1 cellular context compared by ENCODE assay signal in the genomic region with DNA sequence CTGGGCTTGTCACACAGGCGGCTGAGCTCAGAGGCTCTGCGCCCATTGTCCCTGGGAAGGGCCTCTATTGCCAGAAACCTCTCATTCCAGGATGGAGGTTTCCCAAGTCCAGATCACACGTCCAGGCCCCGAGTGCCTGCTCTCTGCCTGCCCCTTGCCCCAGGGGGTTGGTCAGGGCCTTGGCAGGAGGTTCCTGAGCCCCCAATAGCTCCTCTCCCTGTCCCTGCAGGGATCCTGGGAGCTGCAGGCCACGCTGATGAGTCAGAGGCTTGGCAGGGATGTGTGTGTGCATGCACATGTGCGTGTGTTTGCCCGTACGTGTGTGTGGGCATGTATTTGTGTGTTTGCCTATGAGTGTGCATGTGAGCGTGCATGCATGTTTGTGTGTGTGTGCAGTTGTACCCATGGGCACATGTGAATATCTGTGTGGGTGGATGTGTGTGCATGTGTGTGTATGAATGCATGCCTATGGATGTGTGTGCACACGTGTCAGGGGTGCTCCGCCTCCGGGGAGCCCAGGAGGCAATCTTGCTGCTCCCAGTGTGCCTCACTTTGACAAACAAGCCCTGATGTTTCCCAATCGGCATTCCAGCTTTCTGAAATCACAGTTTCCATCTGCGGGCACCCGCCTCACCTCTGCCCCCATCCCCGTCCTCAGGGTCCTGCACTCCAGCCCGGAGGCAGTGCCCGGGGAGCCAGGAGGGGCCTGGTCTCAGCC.
TF ChIP-seq lines count a peak whose summit lies in the region.

No MANE protein-coding gene starts in this region.

TF ChIP-seq in HEK293, 187 proteins besides CTCF, POLR2A, EP300 and RAD21 (continued from another document and continues in another):
- TF ChIP-seq, protein P1, sequence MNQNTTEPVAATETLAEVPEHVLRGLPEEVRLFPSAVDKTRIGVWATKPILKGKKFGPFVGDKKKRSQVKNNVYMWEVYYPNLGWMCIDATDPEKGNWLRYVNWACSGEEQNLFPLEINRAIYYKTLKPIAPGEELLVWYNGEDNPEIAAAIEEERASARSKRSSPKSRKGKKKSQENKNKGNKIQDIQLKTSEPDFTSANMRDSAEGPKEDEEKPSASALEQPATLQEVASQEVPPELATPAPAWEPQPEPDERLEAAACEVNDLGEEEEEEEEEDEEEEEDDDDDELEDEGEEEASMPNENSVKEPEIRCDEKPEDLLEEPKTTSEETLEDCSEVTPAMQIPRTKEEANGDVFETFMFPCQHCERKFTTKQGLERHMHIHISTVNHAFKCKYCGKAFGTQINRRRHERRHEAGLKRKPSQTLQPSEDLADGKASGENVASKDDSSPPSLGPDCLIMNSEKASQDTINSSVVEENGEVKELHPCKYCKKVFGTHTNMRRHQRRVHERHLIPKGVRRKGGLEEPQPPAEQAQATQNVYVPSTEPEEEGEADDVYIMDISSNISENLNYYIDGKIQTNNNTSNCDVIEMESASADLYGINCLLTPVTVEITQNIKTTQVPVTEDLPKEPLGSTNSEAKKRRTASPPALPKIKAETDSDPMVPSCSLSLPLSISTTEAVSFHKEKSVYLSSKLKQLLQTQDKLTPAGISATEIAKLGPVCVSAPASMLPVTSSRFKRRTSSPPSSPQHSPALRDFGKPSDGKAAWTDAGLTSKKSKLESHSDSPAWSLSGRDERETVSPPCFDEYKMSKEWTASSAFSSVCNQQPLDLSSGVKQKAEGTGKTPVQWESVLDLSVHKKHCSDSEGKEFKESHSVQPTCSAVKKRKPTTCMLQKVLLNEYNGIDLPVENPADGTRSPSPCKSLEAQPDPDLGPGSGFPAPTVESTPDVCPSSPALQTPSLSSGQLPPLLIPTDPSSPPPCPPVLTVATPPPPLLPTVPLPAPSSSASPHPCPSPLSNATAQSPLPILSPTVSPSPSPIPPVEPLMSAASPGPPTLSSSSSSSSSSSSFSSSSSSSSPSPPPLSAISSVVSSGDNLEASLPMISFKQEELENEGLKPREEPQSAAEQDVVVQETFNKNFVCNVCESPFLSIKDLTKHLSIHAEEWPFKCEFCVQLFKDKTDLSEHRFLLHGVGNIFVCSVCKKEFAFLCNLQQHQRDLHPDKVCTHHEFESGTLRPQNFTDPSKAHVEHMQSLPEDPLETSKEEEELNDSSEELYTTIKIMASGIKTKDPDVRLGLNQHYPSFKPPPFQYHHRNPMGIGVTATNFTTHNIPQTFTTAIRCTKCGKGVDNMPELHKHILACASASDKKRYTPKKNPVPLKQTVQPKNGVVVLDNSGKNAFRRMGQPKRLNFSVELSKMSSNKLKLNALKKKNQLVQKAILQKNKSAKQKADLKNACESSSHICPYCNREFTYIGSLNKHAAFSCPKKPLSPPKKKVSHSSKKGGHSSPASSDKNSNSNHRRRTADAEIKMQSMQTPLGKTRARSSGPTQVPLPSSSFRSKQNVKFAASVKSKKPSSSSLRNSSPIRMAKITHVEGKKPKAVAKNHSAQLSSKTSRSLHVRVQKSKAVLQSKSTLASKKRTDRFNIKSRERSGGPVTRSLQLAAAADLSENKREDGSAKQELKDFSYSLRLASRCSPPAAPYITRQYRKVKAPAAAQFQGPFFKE (tag by site-specific recombination; IDR thresholded peaks at IDR 0.05; ENCODE audit: borderline replicate concordance) = no peak; the same call in 1 of the 2 replicates
- TF ChIP-seq ZNF785 (tag by site-specific recombination; IDR thresholded peaks at IDR 0.05) = peak; percentile 89
- TF ChIP-seq MYNN (tag by site-specific recombination; IDR thresholded peaks at IDR 0.05; ENCODE audit: borderline replicate concordance) = no peak
- TF ChIP-seq, protein P2, sequence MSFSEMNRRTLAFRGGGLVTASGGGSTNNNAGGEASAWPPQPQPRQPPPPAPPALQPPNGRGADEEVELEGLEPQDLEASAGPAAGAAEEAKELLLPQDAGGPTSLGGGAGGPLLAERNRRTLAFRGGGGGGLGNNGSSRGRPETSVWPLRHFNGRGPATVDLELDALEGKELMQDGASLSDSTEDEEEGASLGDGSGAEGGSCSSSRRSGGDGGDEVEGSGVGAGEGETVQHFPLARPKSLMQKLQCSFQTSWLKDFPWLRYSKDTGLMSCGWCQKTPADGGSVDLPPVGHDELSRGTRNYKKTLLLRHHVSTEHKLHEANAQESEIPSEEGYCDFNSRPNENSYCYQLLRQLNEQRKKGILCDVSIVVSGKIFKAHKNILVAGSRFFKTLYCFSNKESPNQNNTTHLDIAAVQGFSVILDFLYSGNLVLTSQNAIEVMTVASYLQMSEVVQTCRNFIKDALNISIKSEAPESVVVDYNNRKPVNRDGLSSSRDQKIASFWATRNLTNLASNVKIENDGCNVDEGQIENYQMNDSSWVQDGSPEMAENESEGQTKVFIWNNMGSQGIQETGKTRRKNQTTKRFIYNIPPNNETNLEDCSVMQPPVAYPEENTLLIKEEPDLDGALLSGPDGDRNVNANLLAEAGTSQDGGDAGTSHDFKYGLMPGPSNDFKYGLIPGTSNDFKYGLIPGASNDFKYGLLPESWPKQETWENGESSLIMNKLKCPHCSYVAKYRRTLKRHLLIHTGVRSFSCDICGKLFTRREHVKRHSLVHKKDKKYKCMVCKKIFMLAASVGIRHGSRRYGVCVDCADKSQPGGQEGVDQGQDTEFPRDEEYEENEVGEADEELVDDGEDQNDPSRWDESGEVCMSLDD (tag by site-specific recombination; IDR thresholded peaks at IDR 0.05) = peak; percentile 44; the same call in 1 of the 2 replicates
- TF ChIP-seq ZFHX2 (tag by site-specific recombination; conservative IDR thresholded peaks at IDR 0.05) = peak; percentile 90
- no peak for TF ChIP-seq ZNF623 (tag by site-specific recombination; IDR thresholded peaks at IDR 0.05)
- TF ChIP-seq ZNF596 (tag by site-specific recombination; IDR thresholded peaks at IDR 0.05) = no peak
- no peak for TF ChIP-seq ZNF830 (tag by site-specific recombination; IDR thresholded peaks at IDR 0.05; ENCODE audit: low read depth)
- no peak for TF ChIP-seq SCRT1 (tag by site-specific recombination; IDR thresholded peaks at IDR 0.05; ENCODE audit: borderline replicate concordance)
- no peak for TF ChIP-seq GLI2 (tag by site-specific recombination; IDR thresholded peaks at IDR 0.05; ENCODE audit: borderline replicate concordance, low read depth)
- no peak for TF ChIP-seq ZNF560 (tag by site-specific recombination; IDR thresholded peaks at IDR 0.05; ENCODE audit: borderline replicate concordance)
- TF ChIP-seq KLF9 (tag by site-specific recombination; IDR thresholded peaks at IDR 0.05; ENCODE audit: low read depth) = peak; percentile 65
- TF ChIP-seq ZNF133 (tag by site-specific recombination; IDR thresholded peaks at IDR 0.05) = peak; percentile 69
- no peak for TF ChIP-seq ZNF701 (tag by site-specific recombination; IDR thresholded peaks at IDR 0.05)
- TF ChIP-seq ZNF37A (tag by site-specific recombination; IDR thresholded peaks at IDR 0.05) = no peak
- no peak; the same call in 1 of the 2 replicates for TF ChIP-seq FEZF1 (tag by site-specific recombination; IDR thresholded peaks at IDR 0.05)
- TF ChIP-seq ZNF473 (tag by site-specific recombination; IDR thresholded peaks at IDR 0.05) = no peak
- no peak for TF ChIP-seq PRDM1 (tag by site-specific recombination; IDR thresholded peaks at IDR 0.05)
- TF ChIP-seq ZNF658 (tag by site-specific recombination; IDR thresholded peaks at IDR 0.05) = no peak
- peak; percentile 88 for TF ChIP-seq ZNF600 (tag by site-specific recombination; IDR thresholded peaks at IDR 0.05)
- peak; percentile 97 for TF ChIP-seq ZBTB48 (tag by site-specific recombination; IDR thresholded peaks at IDR 0.05)
- TF ChIP-seq, protein P3, sequence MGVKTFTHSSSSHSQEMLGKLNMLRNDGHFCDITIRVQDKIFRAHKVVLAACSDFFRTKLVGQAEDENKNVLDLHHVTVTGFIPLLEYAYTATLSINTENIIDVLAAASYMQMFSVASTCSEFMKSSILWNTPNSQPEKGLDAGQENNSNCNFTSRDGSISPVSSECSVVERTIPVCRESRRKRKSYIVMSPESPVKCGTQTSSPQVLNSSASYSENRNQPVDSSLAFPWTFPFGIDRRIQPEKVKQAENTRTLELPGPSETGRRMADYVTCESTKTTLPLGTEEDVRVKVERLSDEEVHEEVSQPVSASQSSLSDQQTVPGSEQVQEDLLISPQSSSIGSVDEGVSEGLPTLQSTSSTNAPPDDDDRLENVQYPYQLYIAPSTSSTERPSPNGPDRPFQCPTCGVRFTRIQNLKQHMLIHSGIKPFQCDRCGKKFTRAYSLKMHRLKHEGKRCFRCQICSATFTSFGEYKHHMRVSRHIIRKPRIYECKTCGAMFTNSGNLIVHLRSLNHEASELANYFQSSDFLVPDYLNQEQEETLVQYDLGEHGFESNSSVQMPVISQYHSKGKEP (tag by site-specific recombination; IDR thresholded peaks at IDR 0.05) = no peak
- 0 out of 2 replicates have a peak, but pooled peaks have one; percentile 31 for TF ChIP-seq ZSCAN23 (tag by site-specific recombination; IDR thresholded peaks at IDR 0.05)
- TF ChIP-seq ZNF2 (tag by site-specific recombination; IDR thresholded peaks at IDR 0.05) = peak; percentile 83
- TF ChIP-seq, protein P4, sequence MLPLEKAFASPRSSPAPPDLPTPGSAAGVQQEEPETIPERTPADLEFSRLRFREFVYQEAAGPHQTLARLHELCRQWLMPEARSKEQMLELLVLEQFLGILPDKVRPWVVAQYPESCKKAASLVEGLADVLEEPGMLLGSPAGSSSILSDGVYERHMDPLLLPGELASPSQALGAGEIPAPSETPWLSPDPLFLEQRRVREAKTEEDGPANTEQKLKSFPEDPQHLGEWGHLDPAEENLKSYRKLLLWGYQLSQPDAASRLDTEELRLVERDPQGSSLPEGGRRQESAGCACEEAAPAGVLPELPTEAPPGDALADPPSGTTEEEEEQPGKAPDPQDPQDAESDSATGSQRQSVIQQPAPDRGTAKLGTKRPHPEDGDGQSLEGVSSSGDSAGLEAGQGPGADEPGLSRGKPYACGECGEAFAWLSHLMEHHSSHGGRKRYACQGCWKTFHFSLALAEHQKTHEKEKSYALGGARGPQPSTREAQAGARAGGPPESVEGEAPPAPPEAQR (tag by site-specific recombination; IDR thresholded peaks at IDR 0.05) = 0 out of 2 replicates have a peak, but pooled peaks have one; percentile 37
- TF ChIP-seq ZSCAN16 (tag by site-specific recombination; IDR thresholded peaks at IDR 0.05) = peak; percentile 79
- TF ChIP-seq, protein P5, sequence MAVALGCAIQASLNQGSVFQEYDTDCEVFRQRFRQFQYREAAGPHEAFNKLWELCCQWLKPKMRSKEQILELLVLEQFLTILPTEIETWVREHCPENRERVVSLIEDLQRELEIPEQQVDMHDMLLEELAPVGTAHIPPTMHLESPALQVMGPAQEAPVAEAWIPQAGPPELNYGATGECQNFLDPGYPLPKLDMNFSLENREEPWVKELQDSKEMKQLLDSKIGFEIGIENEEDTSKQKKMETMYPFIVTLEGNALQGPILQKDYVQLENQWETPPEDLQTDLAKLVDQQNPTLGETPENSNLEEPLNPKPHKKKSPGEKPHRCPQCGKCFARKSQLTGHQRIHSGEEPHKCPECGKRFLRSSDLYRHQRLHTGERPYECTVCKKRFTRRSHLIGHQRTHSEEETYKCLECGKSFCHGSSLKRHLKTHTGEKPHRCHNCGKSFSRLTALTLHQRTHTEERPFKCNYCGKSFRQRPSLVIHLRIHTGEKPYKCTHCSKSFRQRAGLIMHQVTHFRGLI (tag by site-specific recombination; IDR thresholded peaks at IDR 0.05) = peak; percentile 99
- TF ChIP-seq ZNF324 (tag by site-specific recombination; IDR thresholded peaks at IDR 0.05) = 0 out of 2 replicates have a peak, but pooled peaks have one; percentile 62
- no peak for TF ChIP-seq ZNF423 (tag by site-specific recombination; IDR thresholded peaks at IDR 0.05)
- TF ChIP-seq GLIS1 (tag by site-specific recombination; IDR thresholded peaks at IDR 0.05) = peak; percentile 94
- TF ChIP-seq, protein P6, sequence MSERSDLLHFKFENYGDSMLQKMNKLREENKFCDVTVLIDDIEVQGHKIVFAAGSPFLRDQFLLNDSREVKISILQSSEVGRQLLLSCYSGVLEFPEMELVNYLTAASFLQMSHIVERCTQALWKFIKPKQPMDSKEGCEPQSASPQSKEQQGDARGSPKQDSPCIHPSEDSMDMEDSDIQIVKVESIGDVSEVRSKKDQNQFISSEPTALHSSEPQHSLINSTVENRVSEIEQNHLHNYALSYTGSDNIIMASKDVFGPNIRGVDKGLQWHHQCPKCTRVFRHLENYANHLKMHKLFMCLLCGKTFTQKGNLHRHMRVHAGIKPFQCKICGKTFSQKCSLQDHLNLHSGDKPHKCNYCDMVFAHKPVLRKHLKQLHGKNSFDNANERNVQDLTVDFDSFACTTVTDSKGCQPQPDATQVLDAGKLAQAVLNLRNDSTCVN (tag by site-specific recombination; optimal IDR thresholded peaks at IDR 0.05) = peak; percentile 44
- no peak for TF ChIP-seq ZNF274 (IDR thresholded peaks at IDR 0.05; ENCODE audit: low read length)
- TF ChIP-seq ZNF274 (tag by site-specific recombination; IDR thresholded peaks at IDR 0.05; ENCODE audit: borderline replicate concordance) = no peak
- no peak for TF ChIP-seq ZNF433 (tag by site-specific recombination; IDR thresholded peaks at IDR 0.05; ENCODE audit: low read depth)
- peak; percentile 85 for TF ChIP-seq ZNF792 (tag by site-specific recombination; IDR thresholded peaks at IDR 0.05)
- no peak for TF ChIP-seq REPIN1 (tag by site-specific recombination; IDR thresholded peaks at IDR 0.05; ENCODE audit: low read depth)
- 0 out of 2 replicates have a peak, but pooled peaks have one; percentile 62 for TF ChIP-seq ZNF223 (tag by site-specific recombination; IDR thresholded peaks at IDR 0.05)
- peak; percentile 30; the same call in 1 of the 2 replicates for TF ChIP-seq SALL2 (tag by site-specific recombination; IDR thresholded peaks at IDR 0.05; ENCODE audit: borderline replicate concordance)
- TF ChIP-seq ZNF211 (tag by site-specific recombination; IDR thresholded peaks at IDR 0.05; ENCODE audit: low read depth) = no peak
- TF ChIP-seq, protein P7, sequence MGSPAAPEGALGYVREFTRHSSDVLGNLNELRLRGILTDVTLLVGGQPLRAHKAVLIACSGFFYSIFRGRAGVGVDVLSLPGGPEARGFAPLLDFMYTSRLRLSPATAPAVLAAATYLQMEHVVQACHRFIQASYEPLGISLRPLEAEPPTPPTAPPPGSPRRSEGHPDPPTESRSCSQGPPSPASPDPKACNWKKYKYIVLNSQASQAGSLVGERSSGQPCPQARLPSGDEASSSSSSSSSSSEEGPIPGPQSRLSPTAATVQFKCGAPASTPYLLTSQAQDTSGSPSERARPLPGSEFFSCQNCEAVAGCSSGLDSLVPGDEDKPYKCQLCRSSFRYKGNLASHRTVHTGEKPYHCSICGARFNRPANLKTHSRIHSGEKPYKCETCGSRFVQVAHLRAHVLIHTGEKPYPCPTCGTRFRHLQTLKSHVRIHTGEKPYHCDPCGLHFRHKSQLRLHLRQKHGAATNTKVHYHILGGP (tag by site-specific recombination; IDR thresholded peaks at IDR 0.05) = no peak
- TF ChIP-seq ZFP37 (tag by site-specific recombination; IDR thresholded peaks at IDR 0.05) = no peak
- TF ChIP-seq ZNF76 (tag by site-specific recombination; IDR thresholded peaks at IDR 0.05; ENCODE audit: borderline replicate concordance, low read depth) = peak; percentile 73; the same call in 1 of the 2 replicates
- TF ChIP-seq, protein P8, sequence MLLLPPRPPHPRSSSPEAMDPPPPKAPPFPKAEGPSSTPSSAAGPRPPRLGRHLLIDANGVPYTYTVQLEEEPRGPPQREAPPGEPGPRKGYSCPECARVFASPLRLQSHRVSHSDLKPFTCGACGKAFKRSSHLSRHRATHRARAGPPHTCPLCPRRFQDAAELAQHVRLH (tag by site-specific recombination; IDR thresholded peaks at IDR 0.05) = no peak
- peak; percentile 98 for TF ChIP-seq ZIC2 (tag by site-specific recombination; IDR thresholded peaks at IDR 0.05)
